ENCODE assay signal across 11 cellular contexts in the genomic region with DNA sequence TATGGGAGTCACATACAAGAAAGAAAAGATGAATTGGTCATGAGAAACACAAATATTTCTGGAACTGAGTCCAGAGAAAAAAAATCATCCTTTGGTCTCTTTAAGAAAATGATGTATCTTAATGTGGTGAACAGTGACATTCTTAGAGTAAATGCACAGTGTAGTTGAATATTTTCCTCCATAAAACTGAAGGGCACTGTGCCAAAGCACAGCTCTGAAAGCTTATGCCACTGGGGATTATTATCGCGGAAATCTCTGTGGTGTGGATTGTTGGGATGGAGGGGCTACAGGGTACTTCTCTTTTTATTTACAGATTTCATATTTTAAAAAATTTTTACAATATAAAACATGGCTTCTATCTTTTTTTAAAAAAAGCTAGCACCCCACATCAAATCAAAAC.
DNase-seq lines count a peak whose midpoint lies in the region; ATAC-seq and TF ChIP-seq lines count a peak whose summit lies in the region.
"Had no signal": no experiment of that assay in that cellular context is flagged by ENCODE, and none has a peak within 500 bp of the region (broad histone marks: within the 10 kb centered on the region; RNA-seq: fewer than 3 reads in every experiment).

No MANE protein-coding gene starts in this region.

- no peak for ATAC-seq in GM18870 (IDR thresholded peaks at IDR 0.05; ENCODE audit: unreplicated experiment)

- no peak overlapping the region for H2AFZ ChIP-seq in hepatocyte

- H3K27me3 ChIP-seq in hepatocyte = no peaks in the 10 kb centered on the region

- H4K20me1 ChIP-seq in hepatocyte (ENCODE audit: insufficient read depth, poor library complexity, severe bottlenecking) = no peaks in the 10 kb centered on the region

- no peaks in the 10 kb centered on the region for H3K36me3 ChIP-seq in hepatocyte (replicated peaks; ENCODE audit: insufficient read depth, low read depth)
- H3K36me3 ChIP-seq: HAP-1 had no signal

- 58% methylated on average over 2 of the region's 2 CpGs for WGBS in hepatocyte (ENCODE audit: low lambda C conversion rate, missing lambda C conversion rate)

- peak overlapping the region; percentile 3 for H3K4me2 ChIP-seq in hepatocyte

- H3K4me3 ChIP-seq in astrocyte of the cerebellum (ENCODE audit: low read depth, low read length) (no peak overlapping the region), hepatocyte (no peak overlapping the region)
- H3K4me3 ChIP-seq: HAP-1 had no signal

- H3K27ac ChIP-seq in hepatocyte = no peak overlapping the region
- H3K27ac ChIP-seq: C4-2B had no signal

- H3K9me3 ChIP-seq in hepatocyte (ENCODE audit: low read depth) = no peaks in the 10 kb centered on the region
- H3K9me3 ChIP-seq: Caco-2, HAP-1 had no signal

- TF ChIP-seq CTCF in astrocyte of the cerebellum (IDR thresholded peaks at IDR 0.05; ENCODE audit: low read depth, low read length, missing control alignments) (no peak), hepatocyte (IDR thresholded peaks at IDR 0.05; ENCODE audit: poor library complexity) (no peak)

- H3K79me2 ChIP-seq in hepatocyte = no peaks in the 10 kb centered on the region

- in situ Hi-C loops in astrocyte of the cerebellum (cut with HindIII; ENCODE audit: low sequenced_read_pairs) = no loop called here

- H3K9me2 ChIP-seq in hepatocyte (replicated peaks; ENCODE audit: insufficient read depth) = no peaks in the 10 kb centered on the region

- DNase-seq in M059J (ENCODE audit: low read depth) (peak; percentile 7), astrocyte of the cerebellum (ENCODE audit: low read depth) (peak; percentile 26), hepatocyte (ENCODE audit: low spot score) (no peak), NCI-H2196 (lab: John Stamatoyannopoulos, UW; ENCODE audit: unreplicated experiment) (no peak), AML-193 (lab: John Stamatoyannopoulos, UW) (no peak)
- DNase-seq: ACHN; Caco-2; CD4-positive, alpha-beta T cell had no signal

- no peaks in the 10 kb centered on the region for H3K4me1 ChIP-seq in hepatocyte (ENCODE audit: insufficient read depth)
- H3K4me1 ChIP-seq: Caco-2, HAP-1 had no signal

Comparison
In these comparisons a context has a peak if more than half of its experiments do, and no peak if none do; other contexts are left out.
1. DNase-seq: peak in M059J (single experiment) and astrocyte of the cerebellum (single experiment); none in hepatocyte (single experiment), NCI-H2196 (single experiment) and AML-193 (0 of 2).